ENCODE assay signal across 1 cellular context in genomic region chr14:100147691-100148464, GRCh38.
TF ChIP-seq lines count a peak whose summit lies in the region.

No MANE protein-coding gene starts in this region.

TF ChIP-seq in WTC11, 78 proteins besides CTCF, POLR2A, EP300 and RAD21 (continued from another document):
- no peak for TF ChIP-seq ZSCAN18 (CRISPR knock-in tag; IDR thresholded peaks at IDR 0.05)
- no peak for TF ChIP-seq JAZF1 (CRISPR knock-in tag; IDR thresholded peaks at IDR 0.05)
- no peak for TF ChIP-seq OVOL2 (CRISPR knock-in tag; IDR thresholded peaks at IDR 0.05; ENCODE audit: borderline replicate concordance)
- TF ChIP-seq ZNF425 (CRISPR knock-in tag; conservative IDR thresholded peaks at IDR 0.05): no peak
- no peak for TF ChIP-seq CDX4 (CRISPR knock-in tag; IDR thresholded peaks at IDR 0.05; ENCODE audit: borderline replicate concordance)
- TF ChIP-seq SMAD4 (CRISPR knock-in tag; IDR thresholded peaks at IDR 0.05): no peak
- no peak for TF ChIP-seq IRF2 (CRISPR knock-in tag; IDR thresholded peaks at IDR 0.05; ENCODE audit: borderline replicate concordance, low read depth)
- TF ChIP-seq E2F5 (CRISPR knock-in tag; IDR thresholded peaks at IDR 0.05): no peak
- no peak for TF ChIP-seq STAT6 (CRISPR knock-in tag; conservative IDR thresholded peaks at IDR 0.05; ENCODE audit: low read depth)
- no peak for TF ChIP-seq FOXP1 (CRISPR knock-in tag; IDR thresholded peaks at IDR 0.05; ENCODE audit: borderline replicate concordance)
- TF ChIP-seq ZNF416 (CRISPR knock-in tag; IDR thresholded peaks at IDR 0.05): no peak
- TF ChIP-seq HMGA2 (CRISPR knock-in tag; IDR thresholded peaks at IDR 0.05): no peak
- no peak for TF ChIP-seq GTF2I (CRISPR knock-in tag; conservative IDR thresholded peaks at IDR 0.05)
